Comparison of ENCODE assay signal across 1 cellular context in the genomic region with DNA sequence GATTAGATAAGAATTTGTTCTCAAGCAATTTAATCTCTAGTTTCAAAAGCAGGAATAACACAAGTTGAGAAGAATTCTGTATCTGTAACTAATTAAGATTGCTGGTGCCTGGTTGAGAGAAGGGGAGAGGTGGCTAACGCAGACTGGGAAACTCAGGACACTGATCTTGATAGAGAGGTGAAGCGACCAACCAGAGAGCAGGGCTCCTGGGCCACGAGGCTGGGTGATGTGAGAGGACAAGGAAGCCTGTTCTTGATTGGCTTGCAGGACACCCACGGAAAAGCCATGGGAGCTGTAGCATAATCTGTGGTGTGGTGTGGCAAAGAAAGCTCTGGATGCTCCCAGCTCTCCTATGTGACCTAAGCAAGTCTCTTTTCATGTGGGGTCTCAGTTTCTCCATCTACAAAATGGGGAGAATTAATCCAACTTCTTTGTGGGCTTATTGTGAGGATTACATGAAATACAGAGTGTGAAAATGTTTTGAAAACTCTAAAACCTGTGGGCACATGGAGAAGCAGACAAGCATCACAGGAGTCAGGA.
TF ChIP-seq lines count a peak whose summit lies in the region.

No MANE protein-coding gene starts in this region.

TF ChIP-seq in SK-N-SH, 30 proteins besides CTCF, POLR2A, EP300 and RAD21 (continued from another document):
- TF ChIP-seq, protein P1, sequence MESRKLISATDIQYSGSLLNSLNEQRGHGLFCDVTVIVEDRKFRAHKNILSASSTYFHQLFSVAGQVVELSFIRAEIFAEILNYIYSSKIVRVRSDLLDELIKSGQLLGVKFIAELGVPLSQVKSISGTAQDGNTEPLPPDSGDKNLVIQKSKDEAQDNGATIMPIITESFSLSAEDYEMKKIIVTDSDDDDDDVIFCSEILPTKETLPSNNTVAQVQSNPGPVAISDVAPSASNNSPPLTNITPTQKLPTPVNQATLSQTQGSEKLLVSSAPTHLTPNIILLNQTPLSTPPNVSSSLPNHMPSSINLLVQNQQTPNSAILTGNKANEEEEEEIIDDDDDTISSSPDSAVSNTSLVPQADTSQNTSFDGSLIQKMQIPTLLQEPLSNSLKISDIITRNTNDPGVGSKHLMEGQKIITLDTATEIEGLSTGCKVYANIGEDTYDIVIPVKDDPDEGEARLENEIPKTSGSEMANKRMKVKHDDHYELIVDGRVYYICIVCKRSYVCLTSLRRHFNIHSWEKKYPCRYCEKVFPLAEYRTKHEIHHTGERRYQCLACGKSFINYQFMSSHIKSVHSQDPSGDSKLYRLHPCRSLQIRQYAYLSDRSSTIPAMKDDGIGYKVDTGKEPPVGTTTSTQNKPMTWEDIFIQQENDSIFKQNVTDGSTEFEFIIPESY (IDR thresholded peaks at IDR 0.05; ENCODE audit: borderline replicate concordance, low read depth) = no peak
- TF ChIP-seq FOSL2 (IDR thresholded peaks at IDR 0.05; ENCODE audit: borderline replicate concordance, low read depth) (no peak), YY1 (IDR thresholded peaks at IDR 0.05; ENCODE audit: low read depth) (no peak)
TF ChIP-seq in SK-N-SH: peak in this region for 5.
